In genomic region chr1:120680106-120680819, GRCh38 we compare ENCODE assay signal across 7 cellular contexts. TPM values are rescaled to one million over a fixed set of nuclear protein-coding genes. Genes with fewer than 3 reads are reported as not detected.
DNase-seq lines count a peak whose midpoint lies in the region; ATAC-seq and TF ChIP-seq lines count a peak whose summit lies in the region.
"Not testable (repeated sequence)": the region's sequence is repeated elsewhere in the genome, so short reads cannot be mapped to it uniquely, and the experiment has no call there.

No MANE protein-coding gene starts in this region.

- TF ChIP-seq CTCF in heart right ventricle (IDR thresholded peaks at IDR 0.05); left lung (IDR thresholded peaks at IDR 0.05); psoas muscle (IDR thresholded peaks at IDR 0.05); gastrocnemius medialis (IDR thresholded peaks at IDR 0.05 in 4 of 5, conservative IDR thresholded peaks at IDR 0.05 in 1 of 5): not testable (repeated sequence)

- H3K27me3 ChIP-seq in heart right ventricle; left lung; psoas muscle (ENCODE audit: insufficient read depth in 3 of 3, low read length in 2 of 3); gastrocnemius medialis; aorta (ENCODE audit: control insufficient read depth in 1 of 2, insufficient read depth in 2 of 2, low read length in 1 of 2): not testable (repeated sequence)

- not testable (repeated sequence) for H3K9me3 ChIP-seq in heart right ventricle; left lung; psoas muscle; gastrocnemius medialis; aorta (ENCODE audit: control insufficient read depth, low read length)

- not testable (repeated sequence) for H3K36me3 ChIP-seq in heart right ventricle; left lung; psoas muscle (ENCODE audit: insufficient read depth in 1 of 2, low read depth in 1 of 2); gastrocnemius medialis; aorta (ENCODE audit: control insufficient read depth in 1 of 2, insufficient read depth in 2 of 2, low read length in 1 of 2)

- ATAC-seq in SK-N-SH treated with all-trans-retinoic acid at 6 μM for 48 hours, result peak; percentile 35
- ATAC-seq in Right ventricle myocardium inferior, result peak; percentile 56
- peak in 5 of 8 donors; percentile 41 to 75 (median 74) for ATAC-seq in heart right ventricle
- ATAC-seq in left lung, result peak; percentile 68
- peak; percentile 58 to 76 (median 61) for ATAC-seq in psoas muscle
- peak; percentile 72 to 76 for ATAC-seq in gastrocnemius medialis
- ATAC-seq in aorta (ENCODE audit: low FRiP score), result peak; percentile 89

- intact Hi-C loops in Right ventricle myocardium inferior (cut with DNase I); heart right ventricle (cut with DNase I); left lung (cut with DNase I); psoas muscle (cut with DNase I); gastrocnemius medialis (cut with DNase I; ENCODE audit: low total_unique reads); aorta (cut with DNase I): not testable (repeated sequence)

- not testable (repeated sequence) for H3K4me1 ChIP-seq in heart right ventricle; left lung; psoas muscle; gastrocnemius medialis; aorta (ENCODE audit: control insufficient read depth in 1 of 2, insufficient read depth in 2 of 2, low read length in 2 of 2)

- in situ Hi-C loops in gastrocnemius medialis (cut with MboI; ENCODE audit: low sequenced_read_pairs in 4 of 4), result not testable (repeated sequence)

- WGBS in heart right ventricle, 2 donors, result no CpG with 5 or more reads among the region's 2 CpGs
- WGBS in psoas muscle, 3 donors, result no CpG with 5 or more reads among the region's 2 CpGs
- WGBS in aorta, 2 donors, result no CpG with 5 or more reads among the region's 2 CpGs

- not testable (repeated sequence) for H3K4me3 ChIP-seq in heart right ventricle; left lung; psoas muscle; gastrocnemius medialis; aorta (ENCODE audit: low read length in 2 of 2)

- not testable (repeated sequence) for DNase-seq in Right ventricle myocardium inferior (ENCODE audit: missing footprints); heart right ventricle; left lung; psoas muscle; gastrocnemius medialis; aorta

- not testable (repeated sequence) for TF ChIP-seq POLR2A in gastrocnemius medialis (IDR thresholded peaks at IDR 0.05)

- H3K27ac ChIP-seq in heart right ventricle; left lung; psoas muscle; gastrocnemius medialis; aorta (ENCODE audit: low read depth in 1 of 2, low read length in 2 of 2): not testable (repeated sequence)

RNA-seq across cellular contexts. Expression of gene NBPF26, which starts 43.5 kb away (rescaled TPM):
- total RNA-seq in Right ventricle myocardium inferior (0.54 TPM), heart right ventricle (10 to 100 TPM in 6 of 10 donors, 1 to 10 TPM in 4; 2.6 to 21.2 (median 13.7) TPM), left lung (10 to 100 TPM; 28.1 to 34.0 TPM), psoas muscle (10 to 100 TPM in 2 of 4 donors, 1 to 10 TPM in 2; 4.0 to 11.8 (median 9.5) TPM), gastrocnemius medialis (1 to 10 TPM; 3.1 to 7.2 (median 6.6) TPM), aorta (10 to 100 TPM; 44.1 to 51.3 TPM)
- polyA plus RNA-seq in heart right ventricle (1 to 10 TPM; 1.6 to 5.9 TPM), psoas muscle (1 to 10 TPM; 2.5 to 6.2 (median 3.2) TPM), aorta (10 to 100 TPM; 10.0 to 12.1 TPM)

Comparison
In these comparisons a context has a peak if more than half of its experiments do, and no peak if none do; other contexts are left out.
1. ATAC-seq: peak in every context shown above with its lines; median percentile 89 in aorta; 74 in heart right ventricle; 74 in gastrocnemius medialis; 68 in left lung; 61 in psoas muscle; 56 in Right ventricle myocardium inferior; 35 in SK-N-SH treated with all-trans-retinoic acid at 6 μM for 48 hours.